In genomic region chr13:98105929-98106336, GRCh38 we compare ENCODE assay signal across 12 cellular contexts. TPM values are rescaled to one million over a fixed set of nuclear protein-coding genes. Genes with fewer than 3 reads are reported as not detected.
DNase-seq lines count a peak whose midpoint lies in the region; ATAC-seq and TF ChIP-seq lines count a peak whose summit lies in the region.
"Had no signal": no experiment of that assay in that cellular context is flagged by ENCODE, and none has a peak within 500 bp of the region (broad histone marks: within the 10 kb centered on the region; RNA-seq: fewer than 3 reads in every experiment).

No MANE protein-coding gene starts in this region.

- H3K9me3 ChIP-seq in heart left ventricle: no peaks in the 10 kb centered on the region
- H3K9me3 ChIP-seq: A549 had no signal

- DNase-seq in SHP77 treated with DMSO at 0.1 percent for 48 hours (lab: John Stamatoyannopoulos, UW) (peak; percentile 35), SHP77 (lab: John Stamatoyannopoulos, UW) (no peak), SW480 (ENCODE audit: low spot score) (peak; percentile 14), heart left ventricle (peak in 4 of 5 donors; percentile 45 to 64 (median 52)), COR-L47 (lab: John Stamatoyannopoulos, UW) (no peak), DMS79 (lab: John Stamatoyannopoulos, UW) (no peak), kidney tubule cell (ENCODE audit: low spot score) (no peak)
- no peak for DNase-seq in stimulated activated effector memory CD8-positive, alpha-beta T cell treated with anti-CD3 and anti-CD28 coated beads, Interleukin-12 subunit alpha, Interleukin-12 subunit beta, amount 100 ng/mL, for 72 hours (ENCODE audit: low spot score in 2 of 2)
- DNase-seq: activated T-cell treated with anti-CD3 and anti-CD28 coated beads, Interleukin-2, amount 50 U/mL, for 72 hours; caudate nucleus had no signal

- no peak overlapping the region for H3K27ac Mint-ChIP-seq in stimulated activated effector memory CD8-positive, alpha-beta T cell treated with anti-CD3 and anti-CD28 coated beads, Interleukin-12 subunit alpha, Interleukin-12 subunit beta, amount 100 ng/mL, for 72 hours
- H3K27ac Mint-ChIP-seq: activated T-cell treated with anti-CD3 and anti-CD28 coated beads, Interleukin-2, amount 50 U/mL, for 72 hours; memory B cell had no signal

- H3K4me3 ChIP-seq in heart left ventricle: no peak overlapping the region
- H3K4me3 ChIP-seq: A549 had no signal

- TF ChIP-seq CTCF in heart left ventricle (IDR thresholded peaks at IDR 0.05): no peak

- ATAC-seq in heart left ventricle: peak; percentile 83 to 96 (median 92)
- ATAC-seq in stimulated activated effector memory CD8-positive, alpha-beta T cell treated with anti-CD3 and anti-CD28 coated beads, Interleukin-12 subunit alpha, Interleukin-12 subunit beta, amount 100 ng/mL, for 72 hours: peak; percentile 21
- ATAC-seq: A549; activated T-cell treated with anti-CD3 and anti-CD28 coated beads, Interleukin-2, amount 50 U/mL, for 72 hours had no signal

- no peaks in the 10 kb centered on the region for H3K9me3 Mint-ChIP-seq in stimulated activated effector memory CD8-positive, alpha-beta T cell treated with anti-CD3 and anti-CD28 coated beads, Interleukin-12 subunit alpha, Interleukin-12 subunit beta, amount 100 ng/mL, for 72 hours
- H3K9me3 Mint-ChIP-seq: activated T-cell treated with anti-CD3 and anti-CD28 coated beads, Interleukin-2, amount 50 U/mL, for 72 hours; memory B cell had no signal

- no peak for TF ChIP-seq POLR2A in heart left ventricle (IDR thresholded peaks at IDR 0.05)

- no peak overlapping the region for H3K4me3 Mint-ChIP-seq in stimulated activated effector memory CD8-positive, alpha-beta T cell treated with anti-CD3 and anti-CD28 coated beads, Interleukin-12 subunit alpha, Interleukin-12 subunit beta, amount 100 ng/mL, for 72 hours
- H3K4me3 Mint-ChIP-seq: activated T-cell treated with anti-CD3 and anti-CD28 coated beads, Interleukin-2, amount 50 U/mL, for 72 hours; memory B cell had no signal

- no peaks in the 10 kb centered on the region for H3K27me3 ChIP-seq in heart left ventricle

- no peaks in the 10 kb centered on the region for H3K36me3 Mint-ChIP-seq in stimulated activated effector memory CD8-positive, alpha-beta T cell treated with anti-CD3 and anti-CD28 coated beads, Interleukin-12 subunit alpha, Interleukin-12 subunit beta, amount 100 ng/mL, for 72 hours
- H3K36me3 Mint-ChIP-seq: memory B cell had no signal

- intact Hi-C loops in heart left ventricle (cut with DNase I): no loop called here

- H3K36me3 ChIP-seq in heart left ventricle: no peaks in the 10 kb centered on the region

- peak overlapping the region in 2 of 12 donors; percentile 7 to 17 for H3K27ac ChIP-seq in heart left ventricle
- H3K27ac ChIP-seq: A549 had no signal

- no peaks in the 10 kb centered on the region for H3K4me1 Mint-ChIP-seq in stimulated activated effector memory CD8-positive, alpha-beta T cell treated with anti-CD3 and anti-CD28 coated beads, Interleukin-12 subunit alpha, Interleukin-12 subunit beta, amount 100 ng/mL, for 72 hours
- H3K4me1 Mint-ChIP-seq: memory B cell had no signal

- H3K4me1 ChIP-seq in heart left ventricle: no peaks in the 10 kb centered on the region
- H3K4me1 ChIP-seq: A549 had no signal

- WGBS in heart left ventricle, 4 donors: 19 to 30% (median 30%) methylated on average over 3 of the region's 3 CpGs

RNA-seq across cellular contexts. Expression of gene FARP1, which starts 37.0 kb away (rescaled TPM):
- total RNA-seq in heart left ventricle: 10 to 100 TPM in 8 of 9 donors, 1 to 10 TPM in 1; 9.4 to 51.8 (median 28.0) TPM
- polyA plus RNA-seq in heart left ventricle: 10 to 100 TPM in 1 of 2 donors, 1 to 10 TPM in 1; 7.7 to 18.4 TPM

Comparison
In these comparisons a context has a peak if more than half of its experiments do, and no peak if none do; other contexts are left out.
1. DNase-seq: peak in SHP77 treated with DMSO at 0.1 percent for 48 hours (single experiment), SW480 (single experiment) and heart left ventricle (4 of 5); none in SHP77 (0 of 2), stimulated activated effector memory CD8-positive, alpha-beta T cell treated with anti-CD3 and anti-CD28 coated beads, Interleukin-12 subunit alpha, Interleukin-12 subunit beta, amount 100 ng/mL, for 72 hours (0 of 2), COR-L47 (single experiment), DMS79 (single experiment) and kidney tubule cell (single experiment).